In the genomic region with DNA sequence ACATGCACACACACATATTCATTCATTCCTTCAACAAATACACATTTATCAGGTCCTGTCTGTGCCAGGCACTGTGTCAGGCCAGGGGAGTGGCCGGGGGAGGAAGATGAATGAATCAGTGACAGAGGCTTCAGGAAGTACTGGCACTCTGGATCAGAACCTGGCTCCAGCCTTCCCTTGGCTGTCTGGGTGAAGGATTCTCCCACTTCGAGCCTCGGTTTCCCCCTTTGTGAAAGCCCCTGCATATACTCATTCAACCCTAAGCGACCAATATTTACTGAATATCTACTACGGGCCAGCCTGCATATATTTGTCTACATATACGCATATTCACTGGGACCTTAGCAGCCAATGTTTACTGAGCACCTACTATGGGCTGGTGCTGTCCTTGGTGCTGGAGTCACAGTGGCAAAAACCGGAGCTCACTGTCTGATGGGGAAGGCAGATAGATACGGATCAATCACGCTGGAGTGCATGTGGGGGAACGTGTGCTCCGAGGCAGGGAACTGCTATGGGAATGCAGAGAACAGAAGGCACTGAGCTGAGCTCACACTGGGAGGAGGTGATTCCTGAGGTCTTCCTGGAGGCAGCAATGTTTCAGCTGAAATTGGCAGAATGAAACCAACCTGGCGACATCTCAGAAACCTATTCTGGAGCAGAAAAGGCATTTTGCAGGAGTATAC, we compare ENCODE assay signal across 8 cellular contexts. TPM values are rescaled to one million over a fixed set of nuclear protein-coding genes. Genes with fewer than 3 reads are reported as not detected.
DNase-seq lines count a peak whose midpoint lies in the region; ATAC-seq, FAIRE-seq and TF ChIP-seq lines count a peak whose summit lies in the region.

No MANE protein-coding gene starts in this region.

- peak; percentile 13 for DNase-seq in Right ventricle myocardium superior
- DNase-seq in Right ventricle myocardium inferior (ENCODE audit: missing footprints), result no peak
- no peak for DNase-seq in keratinocyte (ENCODE audit: low read depth, low spot score)
- no peak for DNase-seq in NCI-H1930 (lab: John Stamatoyannopoulos, UW)
- no peak for DNase-seq in NCI-H345 (lab: John Stamatoyannopoulos, UW)
- DNase-seq in GM10248 (ENCODE audit: extremely low spot score), result no peak

- TF ChIP-seq CTCF in keratinocyte (optimal IDR thresholded peaks at IDR 0.05 in 1 of 3, IDR thresholded peaks at IDR 0.05 in 1 of 3, conservative IDR thresholded peaks at IDR 0.05 in 1 of 3; ENCODE audit: extremely low read depth in 1 of 3, insufficient read depth in 2 of 3, low read length in 3 of 3), result no peak
- TF ChIP-seq CTCF in GM10248 (IDR thresholded peaks at IDR 0.05; ENCODE audit: control extremely low read depth, extremely low read depth, low read depth, missing control alignments), result no peak

- dilution Hi-C loops in keratinocyte (cut with MboI; ENCODE audit: extremely low pct_ligation_motif_present, low sequenced_read_pairs), result no loop called here

- peak overlapping the region; percentile 29 for H3K27ac ChIP-seq in keratinocyte (ENCODE audit: control insufficient read depth, insufficient read depth, low read length)
- H3K27ac ChIP-seq in subcutaneous abdominal adipose tissue (ENCODE audit: low read depth, low read length), result peak overlapping the region; percentile 77

- CTCF ChIA-PET in GM10248 (lab: Yijun Ruan, JAX), result interaction anchor here (1.0 to 1.7 kb wide), 3 partner anchors 17 to 77 kb away, joined by 3 to 8 read pairs (median 6); a partner anchor contains a TSS

- H3K9me3 Mint-ChIP-seq in activated naive CD8-positive, alpha-beta T cell (ENCODE audit: low read depth), result no peaks in the 10 kb centered on the region

- peaks cover 17% of the 10 kb centered on the region for H3K4me1 ChIP-seq in keratinocyte (ENCODE audit: control insufficient read depth, extremely low read depth, insufficient read depth, low read length)
- peaks cover 2 to 38% (median 35%) of the 10 kb centered on the region in 5 donors for H3K4me1 ChIP-seq in subcutaneous abdominal adipose tissue (ENCODE audit: control insufficient read depth in 5 of 5, insufficient read depth in 5 of 5, low read length in 5 of 5)

- peak overlapping the region; percentile 82 for H3K4me2 ChIP-seq in keratinocyte (ENCODE audit: control insufficient read depth, extremely low read depth, insufficient read depth, low read depth, low read length)

- peak overlapping the region; percentile 99 for H3K4me3 Mint-ChIP-seq in activated naive CD8-positive, alpha-beta T cell

- peak overlapping the region; percentile 53 for H3K9ac ChIP-seq in keratinocyte (ENCODE audit: control insufficient read depth, extremely low read depth, insufficient read depth, low read length)
- H3K9ac ChIP-seq in subcutaneous abdominal adipose tissue (ENCODE audit: low read length in 5 of 5), result peak overlapping the region; percentile 67 to 91 (median 84)

- ATAC-seq in Right ventricle myocardium superior (ENCODE audit: poor library complexity) (no peak), Right ventricle myocardium inferior (no peak)

- POLR2A ChIA-PET in GM10248 (lab: Yijun Ruan, JAX), result interaction anchor here (0.9 kb wide), 1 partner anchor 52 kb away, joined by 3 read pairs; no protein-coding TSS in a partner anchor

- intact Hi-C loops in Right ventricle myocardium superior (cut with DNase I), result no loop called here
- intact Hi-C loops in Right ventricle myocardium inferior (cut with DNase I), result loop anchor here (2.0 to 5.0 kb wide), 3 partner anchors 18 to 64 kb away; a partner anchor contains a TSS

- no peaks in the 10 kb centered on the region for H3K27me3 Mint-ChIP-seq in activated naive CD8-positive, alpha-beta T cell

- peaks cover 28% of the 10 kb centered on the region for H3K4me1 Mint-ChIP-seq in activated naive CD8-positive, alpha-beta T cell (ENCODE audit: low read depth)

- H3K9me3 ChIP-seq in keratinocyte (ENCODE audit: control insufficient read depth, low read depth, low read length), result no peaks in the 10 kb centered on the region
- peaks cover 0 to 2% (median 0%) of the 10 kb centered on the region in 5 donors for H3K9me3 ChIP-seq in subcutaneous abdominal adipose tissue (ENCODE audit: control insufficient read depth in 5 of 5, low read length in 5 of 5)

- H3K27me3 ChIP-seq in keratinocyte (ENCODE audit: control insufficient read depth, extremely low read depth, insufficient read depth, low read length) (peaks cover 4% of the 10 kb centered on the region), subcutaneous abdominal adipose tissue (ENCODE audit: control insufficient read depth in 5 of 5, insufficient read depth in 4 of 5, low read length in 5 of 5) (peaks cover 0 to 5% (median 0%) of the 10 kb centered on the region in 5 donors)

- H3K79me2 ChIP-seq in keratinocyte (ENCODE audit: control insufficient read depth, insufficient read depth, low read length), result peaks cover 13% of the 10 kb centered on the region

- H4K20me1 ChIP-seq in keratinocyte (ENCODE audit: control insufficient read depth, extremely low read depth, insufficient read depth, low read length), result no peaks in the 10 kb centered on the region

- H3K9me1 ChIP-seq in keratinocyte (ENCODE audit: control insufficient read depth, extremely low read depth, insufficient read depth, low read length), result no peaks in the 10 kb centered on the region

- peak; percentile 44 for FAIRE-seq in keratinocyte (lab: Jason Lieb, UNC)

- peaks cover 0 to 2% of the 10 kb centered on the region in 2 experiments for H3K36me3 ChIP-seq in keratinocyte (ENCODE audit: control insufficient read depth in 2 of 2, extremely low read depth in 1 of 2, insufficient read depth in 2 of 2, low read length in 2 of 2)
- peaks cover 0 to 22% (median 13%) of the 10 kb centered on the region in 5 donors for H3K36me3 ChIP-seq in subcutaneous abdominal adipose tissue (ENCODE audit: control insufficient read depth in 5 of 5, insufficient read depth in 5 of 5, low read length in 5 of 5)

- H3K4me3 ChIP-seq in keratinocyte (ENCODE audit: control insufficient read depth in 2 of 3, extremely low read depth in 1 of 3, insufficient read depth in 2 of 3, low read depth in 1 of 3, low read length in 3 of 3), result peak overlapping the region; percentile 80 to 97 (median 91)
- H3K4me3 ChIP-seq in subcutaneous abdominal adipose tissue (ENCODE audit: low read depth in 1 of 5, low read length in 5 of 5), result peak overlapping the region; percentile 73 to 83 (median 80)

- H3K36me3 Mint-ChIP-seq in activated naive CD8-positive, alpha-beta T cell, result peaks cover 8% of the 10 kb centered on the region

- H2AFZ ChIP-seq in keratinocyte (ENCODE audit: control insufficient read depth, low read length), result peak overlapping the region; percentile 61

- H3K27ac Mint-ChIP-seq in activated naive CD8-positive, alpha-beta T cell, result peak overlapping the region; percentile 59

RNA-seq across cellular contexts. Expression of a gene that starts 0.6 kb away (rescaled TPM):
- total RNA-seq in Right ventricle myocardium superior, result 13.6 TPM
- total RNA-seq in Right ventricle myocardium inferior, result 13.1 TPM
- polyA plus RNA-seq in keratinocyte, result 1.5 to 4.3 TPM (median 2.4 TPM) in 3 replicates
- polyA plus RNA-seq in keratinocyte (2011; ENCODE audit: low read depth), result 1.2 TPM
- polyA plus RNA-seq in keratinocyte (2011; cell fraction: cytosol; rRNA removed), result 2.2 and 5.3 TPM in 2 replicates
- 10.5 and 20.5 TPM in 2 replicates for polyA plus RNA-seq in keratinocyte (2011; cell fraction: nucleus; rRNA removed)
- 5.7 and 8.6 TPM in 2 replicates for polyA plus RNA-seq in keratinocyte (2012; ENCODE audit: low replicate concordance)
- polyA minus RNA-seq in keratinocyte, result 1.8 to 27.2 TPM (median 3.9 TPM) in 3 replicates
- polyA minus RNA-seq in keratinocyte (2011; cell fraction: cytosol; rRNA and poly(A)+ RNA removed), result 15.5 TPM
- polyA minus RNA-seq in keratinocyte (2011; cell fraction: nucleus; rRNA and poly(A)+ RNA removed), result 5.2 and 9.3 TPM in 2 replicates

RNA-seq across cellular contexts. Expression of a gene that starts 18.0 kb away (rescaled TPM):
- total RNA-seq in Right ventricle myocardium superior (13.0 TPM), Right ventricle myocardium inferior (14.8 TPM)
- 2.7 to 3.3 TPM (median 2.7 TPM) in 3 replicates for polyA plus RNA-seq in keratinocyte
- polyA plus RNA-seq in keratinocyte (2011; ENCODE audit: low read depth), result 0.75 TPM
- 2.3 and 2.9 TPM in 2 replicates for polyA plus RNA-seq in keratinocyte (2011; cell fraction: cytosol; rRNA removed)
- polyA plus RNA-seq in keratinocyte (2011; cell fraction: nucleus; rRNA removed), result 5.5 and 6.2 TPM in 2 replicates
- polyA plus RNA-seq in keratinocyte (2012; ENCODE audit: low replicate concordance), result 3.0 and 6.3 TPM in 2 replicates
- polyA minus RNA-seq in keratinocyte, result 1.0 to 4.2 TPM (median 3.2 TPM) in 3 replicates
- polyA minus RNA-seq in keratinocyte (2011; cell fraction: cytosol; rRNA and poly(A)+ RNA removed), result 7.3 TPM
- polyA minus RNA-seq in keratinocyte (2011; cell fraction: nucleus; rRNA and poly(A)+ RNA removed), result 2.4 and 4.1 TPM in 2 replicates

RNA-seq across cellular contexts. Expression of a gene that starts 18.8 kb away (rescaled TPM):
- total RNA-seq in Right ventricle myocardium superior (17.5 TPM), Right ventricle myocardium inferior (16.9 TPM)
- polyA plus RNA-seq in keratinocyte, result 2.6 to 6.9 TPM (median 3.1 TPM) in 3 replicates
- polyA plus RNA-seq in keratinocyte (2011; ENCODE audit: low read depth), result 5.6 TPM
- polyA plus RNA-seq in keratinocyte (2011; cell fraction: cytosol; rRNA removed), result 3.3 and 9.9 TPM in 2 replicates
- polyA plus RNA-seq in keratinocyte (2011; cell fraction: nucleus; rRNA removed), result 2.5 and 4.0 TPM in 2 replicates
- polyA plus RNA-seq in keratinocyte (2012; ENCODE audit: low replicate concordance), result 7.2 and 13.5 TPM in 2 replicates
- polyA minus RNA-seq in keratinocyte, result 0.99 to 2.3 TPM (median 1.9 TPM) in 3 replicates
- 17.3 TPM for polyA minus RNA-seq in keratinocyte (2011; cell fraction: cytosol; rRNA and poly(A)+ RNA removed)
- polyA minus RNA-seq in keratinocyte (2011; cell fraction: nucleus; rRNA and poly(A)+ RNA removed), result 1.2 and 3.0 TPM in 2 replicates

RNA-seq across cellular contexts. Expression of a gene that starts 24.2 kb away (rescaled TPM):
- total RNA-seq in Right ventricle myocardium superior (17.4 TPM), Right ventricle myocardium inferior (16.9 TPM)
- 1.1 to 2.1 TPM (median 1.7 TPM) in 3 replicates for polyA plus RNA-seq in keratinocyte
- polyA plus RNA-seq in keratinocyte (2011; ENCODE audit: low read depth), result 1.00 TPM
- polyA plus RNA-seq in keratinocyte (2011; cell fraction: cytosol; rRNA removed), result 0.68 and 2.3 TPM in 2 replicates
- polyA plus RNA-seq in keratinocyte (2011; cell fraction: nucleus; rRNA removed), result 3.3 and 6.6 TPM in 2 replicates
- polyA plus RNA-seq in keratinocyte (2012; ENCODE audit: low replicate concordance), result 2.8 and 5.3 TPM in 2 replicates
- 0.29 to 3.3 TPM (median 0.49 TPM) in 3 replicates for polyA minus RNA-seq in keratinocyte
- 7.1 TPM for polyA minus RNA-seq in keratinocyte (2011; cell fraction: cytosol; rRNA and poly(A)+ RNA removed)
- 3.7 and 4.0 TPM in 2 replicates for polyA minus RNA-seq in keratinocyte (2011; cell fraction: nucleus; rRNA and poly(A)+ RNA removed)

RNA-seq across cellular contexts. Expression of a gene that starts 35.9 kb away (rescaled TPM):
- total RNA-seq in Right ventricle myocardium superior (27.4 TPM), Right ventricle myocardium inferior (17.6 TPM)
- polyA plus RNA-seq in keratinocyte, result not detected in 3 replicates
- polyA plus RNA-seq in keratinocyte (2011; ENCODE audit: low read depth), result not detected
- polyA plus RNA-seq in keratinocyte (2011; cell fraction: cytosol; rRNA removed), result not detected in 2 replicates
- polyA plus RNA-seq in keratinocyte (2011; cell fraction: nucleus; rRNA removed), result not detected in 2 replicates
- not detected in 2 replicates for polyA plus RNA-seq in keratinocyte (2012; ENCODE audit: low replicate concordance)
- not detected in 3 replicates for polyA minus RNA-seq in keratinocyte
- polyA minus RNA-seq in keratinocyte (2011; cell fraction: cytosol; rRNA and poly(A)+ RNA removed), result not detected
- polyA minus RNA-seq in keratinocyte (2011; cell fraction: nucleus; rRNA and poly(A)+ RNA removed), result not detected in 2 replicates
